ENCODE assay signal across 8 cellular contexts in the genomic region with DNA sequence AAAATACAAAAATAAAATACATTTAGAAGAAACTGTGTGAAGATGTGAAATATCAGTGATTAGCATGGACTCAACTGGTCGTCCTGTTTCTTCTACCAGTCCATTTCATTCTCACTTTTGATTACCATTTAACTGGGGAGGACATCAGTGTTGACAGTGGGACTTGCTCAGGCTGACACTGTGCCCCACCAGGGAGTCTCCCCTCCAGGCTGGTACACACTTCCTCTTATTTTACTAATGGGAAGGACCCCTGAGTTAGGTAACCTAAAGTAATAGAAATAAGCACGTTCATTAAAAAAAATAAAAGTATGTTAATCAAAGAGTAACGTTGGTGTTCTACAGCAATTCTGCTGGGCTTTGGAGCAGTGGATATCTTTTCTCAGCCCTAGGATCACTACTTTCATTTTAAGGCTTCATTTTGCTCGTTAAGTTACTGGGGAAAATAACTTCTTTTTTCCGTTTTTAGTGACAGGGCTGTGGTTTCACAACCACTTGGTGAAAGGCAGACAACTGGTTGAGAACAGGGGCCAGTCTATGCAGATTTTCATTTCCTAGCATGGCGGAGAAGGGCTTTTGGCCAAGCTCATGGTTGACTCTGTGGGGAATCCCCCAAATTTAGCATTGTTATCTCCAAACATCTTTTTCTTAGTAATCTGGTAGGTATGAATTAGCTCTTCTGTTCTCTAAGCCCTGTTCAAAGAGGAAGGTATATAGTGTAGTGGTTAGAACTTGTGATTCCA. TPM values are rescaled to one million over a fixed set of nuclear protein-coding genes. Genes with fewer than 3 reads are reported as not detected.
DNase-seq lines count a peak whose midpoint lies in the region; ATAC-seq and TF ChIP-seq lines count a peak whose summit lies in the region.

No MANE protein-coding gene starts in this region.

- TF ChIP-seq CTCF in GM20000 (IDR thresholded peaks at IDR 0.05; ENCODE audit: extremely low read depth, missing control alignments), result no peak
- no peak for TF ChIP-seq CTCF in endodermal cell (conservative IDR thresholded peaks at IDR 0.05)

- CTCF ChIA-PET in naive thymus-derived CD4-positive, alpha-beta T cell (lab: Charles Lee), result interaction anchor here (1.2 kb wide), 1 partner anchor 203 kb away, joined by 3 read pairs; no protein-coding TSS in a partner anchor

- H3K36me3 ChIP-seq in naive thymus-derived CD4-positive, alpha-beta T cell (ENCODE audit: control insufficient read depth in 2 of 3, insufficient read depth in 3 of 3, low read length in 3 of 3), result no peaks in the 10 kb centered on the region
- no peaks in the 10 kb centered on the region for H3K36me3 ChIP-seq in endodermal cell (ENCODE audit: control insufficient read depth, insufficient read depth, low read length)

- H3K4me1 Mint-ChIP-seq in IgD-negative memory B cell (peaks cover 29 to 39% (median 36%) of the 10 kb centered on the region in 3 donors), endodermal cell (peaks cover 8% of the 10 kb centered on the region)
- peaks cover 22 to 49% (median 35%) of the 10 kb centered on the region in 7 donors for H3K4me1 Mint-ChIP-seq in naive thymus-derived CD4-positive, alpha-beta T cell

- no peaks in the 10 kb centered on the region for H3K27me3 ChIP-seq in naive thymus-derived CD4-positive, alpha-beta T cell (ENCODE audit: control insufficient read depth in 2 of 2, insufficient read depth in 2 of 2, low read length in 2 of 2)
- no peaks in the 10 kb centered on the region for H3K27me3 ChIP-seq in endodermal cell (ENCODE audit: control insufficient read depth, insufficient read depth, low read length, poor library complexity, severe bottlenecking)

- 88 to 93% methylated on average over 5 to 6 of the region's 6 CpGs for WGBS in endodermal cell (ENCODE audit: insufficient coverage in 1 of 2, insufficient read length in 1 of 2), 2 experiments

- intact Hi-C loops in naive thymus-derived CD4-positive, alpha-beta T cell (cut with micrococcal nuclease), result loop anchor here (1.0 to 5.0 kb wide), 8 partner anchors 12 to 1449 kb away; a partner anchor contains a TSS

- H3K36me3 Mint-ChIP-seq in IgD-negative memory B cell (peaks cover under 1% of the 10 kb centered on the region), endodermal cell (ENCODE audit: low read depth) (peaks cover under 1% of the 10 kb centered on the region)
- peaks cover 0 to 18% (median under 1%) of the 10 kb centered on the region in 5 donors for H3K36me3 Mint-ChIP-seq in naive thymus-derived CD4-positive, alpha-beta T cell

- H3K4me1 ChIP-seq in naive thymus-derived CD4-positive, alpha-beta T cell (ENCODE audit: control insufficient read depth in 2 of 2, insufficient read depth in 2 of 2, low read length in 2 of 2), result peaks cover 25 to 30% of the 10 kb centered on the region in 2 donors
- peaks cover 4% of the 10 kb centered on the region for H3K4me1 ChIP-seq in endodermal cell (ENCODE audit: control insufficient read depth, insufficient read depth, low read length)

- peak overlapping the region; percentile 86 to 98 (median 95) for H3K4me3 Mint-ChIP-seq in IgD-negative memory B cell
- H3K4me3 Mint-ChIP-seq in naive thymus-derived CD4-positive, alpha-beta T cell, result peak overlapping the region; percentile 72 to 93 (median 84)
- no peak overlapping the region for H3K4me3 Mint-ChIP-seq in endodermal cell

- no peak overlapping the region for H3K9ac ChIP-seq in endodermal cell (ENCODE audit: extremely low read depth, low read length, poor library complexity, severe bottlenecking)

- peak; percentile 58 to 60 for DNase-seq in AML-193 (lab: John Stamatoyannopoulos, UW)
- DNase-seq in GM20000 (ENCODE audit: low spot score), result peak; percentile 79
- DNase-seq in activated CD8-positive, alpha-beta memory T cell treated with anti-CD3 and anti-CD28 coated beads for 4 hours (ENCODE audit: low read depth in 2 of 2), result peak; percentile 42 to 51
- DNase-seq in naive thymus-derived CD4-positive, alpha-beta T cell, result peak in 7 of 9 donors; percentile 14 to 55 (median 38)
- DNase-seq in NCI-H2029 treated with DMSO at 0.1 percent for 48 hours (lab: John Stamatoyannopoulos, UW), result no peak
- no peak for DNase-seq in endodermal cell
- no peak for DNase-seq in NCI-H69 (lab: John Stamatoyannopoulos, UW)

- H3K27ac Mint-ChIP-seq in IgD-negative memory B cell, result peak overlapping the region; percentile 79 to 96 (median 92)
- peak overlapping the region; percentile 18 to 91 (median 62) for H3K27ac Mint-ChIP-seq in naive thymus-derived CD4-positive, alpha-beta T cell
- H3K27ac Mint-ChIP-seq in endodermal cell, result no peak overlapping the region

- POLR2A ChIA-PET in naive thymus-derived CD4-positive, alpha-beta T cell (lab: Charles Lee), result interaction anchor here (1.4 to 4.2 kb wide), 2 partner anchors 72 to 93 kb away, joined by 3 to 28 read pairs; a partner anchor contains a TSS

- H3K27ac ChIP-seq in naive thymus-derived CD4-positive, alpha-beta T cell (ENCODE audit: low read depth, low read length), result peak overlapping the region; percentile 50
- H3K27ac ChIP-seq in endodermal cell (ENCODE audit: low read depth, low read length), result no peak overlapping the region

- ATAC-seq in naive thymus-derived CD4-positive, alpha-beta T cell, result peak; percentile 75

- no peaks in the 10 kb centered on the region for H3K27me3 Mint-ChIP-seq in IgD-negative memory B cell
- H3K27me3 Mint-ChIP-seq in naive thymus-derived CD4-positive, alpha-beta T cell, result peaks cover 0 to 3% (median 0%) of the 10 kb centered on the region in 5 donors
- no peaks in the 10 kb centered on the region for H3K27me3 Mint-ChIP-seq in endodermal cell (ENCODE audit: insufficient read depth)

- peak overlapping the region; percentile 18 for H3K4me3 ChIP-seq in naive thymus-derived CD4-positive, alpha-beta T cell (ENCODE audit: low read length)
- H3K4me3 ChIP-seq in endodermal cell (ENCODE audit: low read length), result no peak overlapping the region

- H3K9me3 ChIP-seq in naive thymus-derived CD4-positive, alpha-beta T cell (ENCODE audit: control insufficient read depth in 2 of 3, low read length in 3 of 3), result no peaks in the 10 kb centered on the region
- no peaks in the 10 kb centered on the region for H3K9me3 ChIP-seq in endodermal cell (ENCODE audit: control insufficient read depth, low read length)

- H3K9me3 Mint-ChIP-seq in IgD-negative memory B cell (no peaks in the 10 kb centered on the region), endodermal cell (no peaks in the 10 kb centered on the region)
- H3K9me3 Mint-ChIP-seq in naive thymus-derived CD4-positive, alpha-beta T cell, result no peaks in the 10 kb centered on the region

RNA-seq across cellular contexts. Expression of a gene that starts 2.1 kb away (rescaled TPM):
- polyA plus RNA-seq in IgD-negative memory B cell, result 112 TPM
- 10 to 100 TPM in 2 of 5 experiments, 1 to 10 TPM in 3; 5.0 to 37.0 (median 6.3) TPM for total RNA-seq in naive thymus-derived CD4-positive, alpha-beta T cell
- polyA plus RNA-seq in naive thymus-derived CD4-positive, alpha-beta T cell, result 10 to 100 TPM in 1 of 2 donors, 1 to 10 TPM in 1; 7.2 to 11.3 TPM
- total RNA-seq in endodermal cell, result 10 to 100 TPM; 13.2 to 19.3 TPM
- 10.7 TPM for polyA plus RNA-seq in endodermal cell (2013, experiment 1 of 2)
- 10.8 TPM for polyA plus RNA-seq in endodermal cell (2013, experiment 2 of 2)

Comparison
In these comparisons a context has a peak if more than half of its experiments do, and no peak if none do; other contexts are left out.
1. DNase-seq: peak in AML-193 (2 of 2), GM20000 (single experiment), activated CD8-positive, alpha-beta memory T cell treated with anti-CD3 and anti-CD28 coated beads for 4 hours (2 of 2) and naive thymus-derived CD4-positive, alpha-beta T cell (7 of 9); none in NCI-H2029 treated with DMSO at 0.1 percent for 48 hours (single experiment), endodermal cell (single experiment) and NCI-H69 (single experiment).